ENCODE assay signal across 8 cellular contexts in the genomic region with DNA sequence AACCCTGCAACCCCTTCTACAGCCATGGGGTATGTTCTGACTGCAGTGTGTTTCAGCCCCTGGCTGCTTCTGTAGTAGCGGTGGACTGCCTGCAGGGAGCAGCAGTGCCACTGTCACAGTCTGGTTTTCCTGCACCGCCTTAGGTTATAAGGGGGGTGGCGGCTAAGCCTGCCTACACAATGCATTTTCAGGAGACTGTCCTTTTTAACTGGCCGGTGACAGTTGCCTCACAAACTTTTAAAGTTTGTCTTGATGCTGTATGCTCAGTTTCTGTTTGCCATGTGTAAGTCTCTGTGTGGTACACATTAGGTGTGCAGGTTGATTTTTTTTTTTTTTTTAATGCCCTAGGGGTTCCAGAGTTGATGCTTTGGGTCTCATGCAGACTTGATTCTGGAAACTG. TPM values are rescaled to one million over a fixed set of nuclear protein-coding genes. Genes with fewer than 3 reads are reported as not detected.
A peak's percentile ranks its signal among the peaks of the same experiment; 100 is the strongest.
DNase-seq lines count a peak whose midpoint lies in the region; ATAC-seq, FAIRE-seq and TF ChIP-seq lines count a peak whose summit lies in the region.

No MANE protein-coding gene starts in this region.

- H3K36me3 ChIP-seq in WERI-Rb-1 (peaks cover 92% of the 10 kb centered on the region), brain microvascular endothelial cell (replicated peaks) (peaks cover 54% of the 10 kb centered on the region)

- H3K27me3 Mint-ChIP-seq in immature natural killer cell (ENCODE audit: low read depth in 3 of 3): no peaks in the 10 kb centered on the region

- H3K27me3 ChIP-seq in WERI-Rb-1 (ENCODE audit: insufficient read depth, low read depth, severe bottlenecking) (no peaks in the 10 kb centered on the region), brain microvascular endothelial cell (replicated peaks) (no peaks in the 10 kb centered on the region)

- in situ Hi-C loops in brain microvascular endothelial cell (cut with HindIII; ENCODE audit: low pct_ligation_motif_present, low sequenced_read_pairs): no loop called here

- no peak for FAIRE-seq in D721Med (lab: Jason Lieb, UNC)

- H3K4me1 Mint-ChIP-seq in immature natural killer cell: peaks cover 5 to 9% of the 10 kb centered on the region in 2 donors

- H3K4me3 Mint-ChIP-seq in immature natural killer cell: no peak overlapping the region

- peak; percentile 81 for ATAC-seq in GM21619 (IDR thresholded peaks at IDR 0.05; ENCODE audit: unreplicated experiment)
- no peak for ATAC-seq in HG03175 (IDR thresholded peaks at IDR 0.05; ENCODE audit: unreplicated experiment)

- peak overlapping the region in 4 of 6 donors; percentile 2 to 70 (median 50) for H3K27ac Mint-ChIP-seq in immature natural killer cell

- no peaks in the 10 kb centered on the region for H3K9me3 Mint-ChIP-seq in immature natural killer cell

- DNase-seq in D721Med (ENCODE audit: insufficient read length, low spot score) (peak; percentile 34), NCI-H1092 treated with DMSO at 0.1 percent for 48 hours (lab: John Stamatoyannopoulos, UW) (peak; percentile 45), WERI-Rb-1 (peak; percentile 86), brain microvascular endothelial cell (peak; percentile 66), immature natural killer cell (peak; percentile 65 to 75 (median 69))
- peak; percentile 50 to 53 for DNase-seq in stimulated activated CD4-positive, alpha-beta T cell treated with anti-CD3 and anti-CD28 coated beads, Interleukin-15, amount 100 ng/mL, for 48 hours (ENCODE audit: low read depth in 2 of 2)

- H3K27ac ChIP-seq in WERI-Rb-1: no peak overlapping the region
- H3K27ac ChIP-seq in brain microvascular endothelial cell: peak overlapping the region; percentile 8

- TF ChIP-seq CTCF in D721Med (IDR thresholded peaks at IDR 0.05; ENCODE audit: insufficient read depth, missing control alignments) (peak; percentile 88), WERI-Rb-1 (IDR thresholded peaks at IDR 0.05; ENCODE audit: low read depth, low read length) (peak; percentile 97), brain microvascular endothelial cell (IDR thresholded peaks at IDR 0.05; ENCODE audit: low read depth, low read length, missing control alignments) (peak; percentile 99)

- H3K36me3 Mint-ChIP-seq in immature natural killer cell: peaks cover 18 to 72% (median 26%) of the 10 kb centered on the region in 3 donors

- H3K9me3 ChIP-seq in WERI-Rb-1 (ENCODE audit: severe bottlenecking): no peaks in the 10 kb centered on the region

- H3K4me3 ChIP-seq in WERI-Rb-1 (ENCODE audit: low read depth, low read length): no peak overlapping the region
- H3K4me3 ChIP-seq in brain microvascular endothelial cell (ENCODE audit: low read depth, low read length): no peak overlapping the region

RNA-seq across cellular contexts. Expression of a gene that starts 53.0 kb away (rescaled TPM):
- 10 to 100 TPM in 1 of 3 donors, 1 to 10 TPM in 2; 4.9 to 20.1 (median 9.9) TPM for polyA plus RNA-seq in immature natural killer cell

Comparison
In these comparisons a context has a peak if more than half of its experiments do, and no peak if none do; other contexts are left out.
1. DNase-seq: peak in every context shown above with its lines; median percentile 86 in WERI-Rb-1; 69 in immature natural killer cell; 66 in brain microvascular endothelial cell; 52 in stimulated activated CD4-positive, alpha-beta T cell treated with anti-CD3 and anti-CD28 coated beads, Interleukin-15, amount 100 ng/mL, for 48 hours; 45 in NCI-H1092 treated with DMSO at 0.1 percent for 48 hours; 34 in D721Med.